ENCODE assay signal across 19 cellular contexts in the genomic region with DNA sequence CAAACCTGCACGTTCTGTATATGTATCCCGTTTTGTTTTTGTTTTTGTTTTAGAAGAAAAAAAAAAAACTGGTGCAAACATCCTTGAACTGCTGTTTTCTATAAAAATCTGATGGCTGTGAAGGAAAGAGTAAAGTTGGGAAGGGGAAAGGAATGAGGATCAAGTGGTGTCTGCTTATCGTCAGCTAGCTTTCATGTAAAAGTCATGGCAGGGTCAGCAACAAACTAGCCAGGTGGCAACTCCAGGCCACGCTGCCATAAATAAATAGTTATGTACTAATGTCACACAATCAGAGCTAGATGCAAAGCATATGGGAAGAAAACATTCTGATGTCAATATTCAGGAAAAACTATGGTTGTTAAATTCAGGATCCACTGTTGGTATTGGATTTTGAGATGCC. TPM values are rescaled to one million over a fixed set of nuclear protein-coding genes. Genes with fewer than 3 reads are reported as not detected.
A peak's percentile ranks its signal among the peaks of the same experiment; 100 is the strongest.
DNase-seq lines count a peak whose midpoint lies in the region; ATAC-seq and TF ChIP-seq lines count a peak whose summit lies in the region.
"Had no signal": no experiment of that assay in that cellular context is flagged by ENCODE, and none has a peak within 500 bp of the region (broad histone marks: within the 10 kb centered on the region; RNA-seq: fewer than 3 reads in every experiment).

No MANE protein-coding gene starts in this region.

- H3K9me2 ChIP-seq in GM23338 (ENCODE audit: insufficient read depth), result no peaks in the 10 kb centered on the region

- H3K9me3 ChIP-seq in cardiac muscle cell (ENCODE audit: low read depth), result no peaks in the 10 kb centered on the region
- H3K9me3 ChIP-seq in tibial artery, result no peaks in the 10 kb centered on the region

- H3K27me3 Mint-ChIP-seq in activated T-helper 17 cell treated with anti-CD3 and anti-CD28 coated beads, Interleukin-2, amount 50 U/mL, for 72 hours, result no peaks in the 10 kb centered on the region
- H3K27me3 Mint-ChIP-seq in nephron (ENCODE audit: low read depth) (no peaks in the 10 kb centered on the region), GM23338 (ENCODE audit: insufficient read depth, low read depth, poor library complexity) (peaks cover 3% of the 10 kb centered on the region)

- no peaks in the 10 kb centered on the region for H3K36me3 Mint-ChIP-seq in activated T-helper 17 cell treated with anti-CD3 and anti-CD28 coated beads, Interleukin-2, amount 50 U/mL, for 72 hours (ENCODE audit: low read depth)
- H3K36me3 Mint-ChIP-seq in nephron (ENCODE audit: low read depth) (no peaks in the 10 kb centered on the region), GM23338 (ENCODE audit: low read depth) (no peaks in the 10 kb centered on the region)

- no peak overlapping the region for H3K4me3 ChIP-seq in cardiac muscle cell
- no peak overlapping the region for H3K4me3 ChIP-seq in tibial artery
- no peak overlapping the region for H3K4me3 ChIP-seq in coronary artery
- H3K4me3 ChIP-seq in GM23338, result no peak overlapping the region

- H3K4me2 ChIP-seq in GM23338, result no peak overlapping the region

- H3K9me3 Mint-ChIP-seq in activated T-helper 17 cell treated with anti-CD3 and anti-CD28 coated beads, Interleukin-2, amount 50 U/mL, for 72 hours, result no peaks in the 10 kb centered on the region
- no peaks in the 10 kb centered on the region for H3K9me3 Mint-ChIP-seq in nephron
- no peaks in the 10 kb centered on the region for H3K9me3 Mint-ChIP-seq in GM23338
- H3K9me3 Mint-ChIP-seq: CD8-positive, alpha-beta T cell had no signal

- H3F3A ChIP-seq in GM23338 (replicated peaks; ENCODE audit: low read depth), result no peaks in the 10 kb centered on the region

- TF ChIP-seq CTCF in cardiac muscle cell (IDR thresholded peaks at IDR 0.05; ENCODE audit: low read depth, low read length), result no peak
- no peak for TF ChIP-seq CTCF in nephron (IDR thresholded peaks at IDR 0.05; ENCODE audit: unreplicated experiment in 3 of 3)
- TF ChIP-seq CTCF in tibial artery (IDR thresholded peaks at IDR 0.05), result no peak
- TF ChIP-seq CTCF in coronary artery (IDR thresholded peaks at IDR 0.05), result no peak
- TF ChIP-seq CTCF in GM23338 (conservative IDR thresholded peaks at IDR 0.05; ENCODE audit: low read depth in 2 of 2), result no peak

- H3K27ac Mint-ChIP-seq in activated T-helper 17 cell treated with anti-CD3 and anti-CD28 coated beads, Interleukin-2, amount 50 U/mL, for 72 hours, result no peak overlapping the region
- H3K27ac Mint-ChIP-seq in nephron (peak overlapping the region in 1 of 3 experiments; percentile 42), GM23338 (no peak overlapping the region)
- H3K27ac Mint-ChIP-seq: CD8-positive, alpha-beta T cell had no signal

- peaks cover 21% of the 10 kb centered on the region for H3K79me2 ChIP-seq in GM23338 (replicated peaks; ENCODE audit: insufficient read depth)

- H3K27ac ChIP-seq in cardiac muscle cell (peak overlapping the region; percentile 95), tibial artery (peak overlapping the region; percentile 59 to 65), coronary artery (no peak overlapping the region), GM23338 (ENCODE audit: low read depth) (no peak overlapping the region)

- no peak overlapping the region for H2AFZ ChIP-seq in GM23338

- peaks cover 36% of the 10 kb centered on the region for H3K4me1 ChIP-seq in cardiac muscle cell (ENCODE audit: low read depth)
- peaks cover 0 to 51% (median 22%) of the 10 kb centered on the region in 4 donors for H3K4me1 ChIP-seq in tibial artery
- H3K4me1 ChIP-seq in GM23338 (ENCODE audit: insufficient read depth), result peaks cover 24% of the 10 kb centered on the region

- H3K27me3 ChIP-seq in cardiac muscle cell, result no peaks in the 10 kb centered on the region
- no peaks in the 10 kb centered on the region for H3K27me3 ChIP-seq in tibial artery
- H3K27me3 ChIP-seq in GM23338 (ENCODE audit: insufficient read depth), result no peaks in the 10 kb centered on the region

- intact Hi-C loops in left ventricle myocardium superior (cut with micrococcal nuclease) (no loop called here), tibial artery (cut with DNase I; ENCODE audit: low total_unique reads) (no loop called here)

- ATAC-seq in left ventricle myocardium superior (no peak), GM21526 (IDR thresholded peaks at IDR 0.05; ENCODE audit: low FRiP score, unreplicated experiment) (no peak), GM23338 (no peak)
- no peak for ATAC-seq in activated T-helper 17 cell treated with anti-CD3 and anti-CD28 coated beads, Interleukin-2, amount 50 U/mL, for 72 hours (replicated peaks)
- ATAC-seq: CD8-positive, alpha-beta T cell; HepG2 had no signal

- no peaks in the 10 kb centered on the region for H3K36me3 ChIP-seq in cardiac muscle cell
- no peaks in the 10 kb centered on the region for H3K36me3 ChIP-seq in tibial artery
- no peaks in the 10 kb centered on the region for H3K36me3 ChIP-seq in GM23338 (ENCODE audit: insufficient read depth)

- H3K4me3 Mint-ChIP-seq in activated T-helper 17 cell treated with anti-CD3 and anti-CD28 coated beads, Interleukin-2, amount 50 U/mL, for 72 hours, result peak overlapping the region; percentile 85
- H3K4me3 Mint-ChIP-seq in nephron (peak overlapping the region in 2 of 3 experiments; percentile 2 to 55), GM23338 (no peak overlapping the region)

- peaks cover 5% of the 10 kb centered on the region for H3K4me1 Mint-ChIP-seq in activated T-helper 17 cell treated with anti-CD3 and anti-CD28 coated beads, Interleukin-2, amount 50 U/mL, for 72 hours
- H3K4me1 Mint-ChIP-seq in nephron, result peaks cover 27% of the 10 kb centered on the region
- peaks cover 26% of the 10 kb centered on the region for H3K4me1 Mint-ChIP-seq in GM23338

- H4K20me1 ChIP-seq in GM23338 (replicated peaks; ENCODE audit: insufficient read depth), result no peaks in the 10 kb centered on the region

- peak in 1 of 2 donors; percentile 82 for DNase-seq in cardiac muscle cell (ENCODE audit: low read depth in 1 of 2, low spot score in 1 of 2)
- DNase-seq in left ventricle myocardium superior, result no peak
- DNase-seq in tibial artery, result no peak
- no peak for DNase-seq in coronary artery (ENCODE audit: low spot score)
- DNase-seq in GM23338 (ENCODE audit: low spot score), result no peak
- DNase-seq: 8988T; CD8-positive, alpha-beta T cell; DMS79 treated with DMSO at 0.1 percent for 48 hours; GOT3; KG1; NCI-H1417 treated with DMSO at 0.1 percent for 48 hours; NCI-H2029; NCI-H2171 treated with DMSO at 0.1 percent for 48 hours; NCI-H510A; NCI-H82 had no signal

RNA-seq across cellular contexts. Expression of a gene that starts 2.3 kb away (rescaled TPM):
- total RNA-seq in cardiac muscle cell, result 47.5 and 77.3 TPM in 2 replicates
- 71.5 and 154 TPM in 2 replicates for polyA plus RNA-seq in cardiac muscle cell
- 113 TPM for total RNA-seq in left ventricle myocardium superior
- 10 to 100 TPM in 1 of 2 donors, 1 to 10 TPM in 1; 7.5 to 13.8 TPM for total RNA-seq in activated T-helper 17 cell treated with anti-CD3 and anti-CD28 coated beads, Interleukin-2, amount 50 U/mL, for 72 hours
- 18.5 and 35.6 TPM in 2 replicates for total RNA-seq in GM23338 (2014; rRNA removed; shearing (Covaris generic))
- polyA plus RNA-seq in GM23338 (2016; fragmentation: Nextera tagmentation; extraction: Ambion mirVana), result 13.4 and 15.7 TPM in 2 replicates

Comparison
In these comparisons a context has a peak if more than half of its experiments do, and no peak if none do; other contexts are left out.
1. H3K27ac ChIP-seq: peak in cardiac muscle cell (single experiment) and tibial artery (2 of 2); none in coronary artery (0 of 2) and GM23338 (single experiment).